ENCODE assay signal across 10 cellular contexts in genomic region chr17:77887110-77887463, GRCh38.
DNase-seq lines count a peak whose midpoint lies in the region; ATAC-seq and TF ChIP-seq lines count a peak whose summit lies in the region.
"Had no signal": no experiment of that assay in that cellular context is flagged by ENCODE, and none has a peak within 500 bp of the region (broad histone marks: within the 10 kb centered on the region; RNA-seq: fewer than 3 reads in every experiment).

No MANE protein-coding gene starts in this region.

- H3K4me1 Mint-ChIP-seq in T-helper 2 cell treated with Interferon-gamma antibody and Interleukin-4, amounts not matched to agents 5 μg/mL and 100 μg/mL, for 36 hours (ENCODE audit: low read depth) = peaks cover 40% of the 10 kb centered on the region
- peaks cover 63% of the 10 kb centered on the region for H3K4me1 Mint-ChIP-seq in activated naive CD8-positive, alpha-beta T cell treated with anti-CD3 and anti-CD28 coated beads, Interleukin-2, amount 50 U/mL, for 24 hours

- no peaks in the 10 kb centered on the region for H3K27me3 ChIP-seq in layer of hippocampus (ENCODE audit: control insufficient read depth, insufficient read depth, low read length)
- peaks cover 0 to 12% (median 0%) of the 10 kb centered on the region in 3 donors for H3K27me3 ChIP-seq in stomach

- no peak for TF ChIP-seq EP300 in stomach (IDR thresholded peaks at IDR 0.05)

- H3K4me3 ChIP-seq in stomach = peak overlapping the region; percentile 49 to 57 (median 56)

- peak overlapping the region; percentile 79 for H3K27ac Mint-ChIP-seq in T-helper 2 cell treated with Interferon-gamma antibody and Interleukin-4, amounts not matched to agents 5 μg/mL and 100 μg/mL, for 36 hours
- peak overlapping the region; percentile 66 for H3K27ac Mint-ChIP-seq in activated naive CD8-positive, alpha-beta T cell treated with anti-CD3 and anti-CD28 coated beads, Interleukin-2, amount 50 U/mL, for 24 hours

- TF ChIP-seq POLR2A in stomach (IDR thresholded peaks at IDR 0.05) = no peak

- intact Hi-C loops in stomach (cut with DNase I; ENCODE audit: low total_unique reads) = no loop called here

- H3K27ac ChIP-seq in layer of hippocampus (ENCODE audit: low read depth, low read length) = peak overlapping the region; percentile 71
- H3K27ac ChIP-seq in stomach = peak overlapping the region in 4 of 5 donors; percentile 74 to 85 (median 80)

- no peaks in the 10 kb centered on the region for H3K36me3 Mint-ChIP-seq in T-helper 2 cell treated with Interferon-gamma antibody and Interleukin-4, amounts not matched to agents 5 μg/mL and 100 μg/mL, for 36 hours (ENCODE audit: low read depth)
- H3K36me3 Mint-ChIP-seq in activated naive CD8-positive, alpha-beta T cell treated with anti-CD3 and anti-CD28 coated beads, Interleukin-2, amount 50 U/mL, for 24 hours (ENCODE audit: low read depth) = no peaks in the 10 kb centered on the region

- H3K4me1 ChIP-seq in stomach = peaks cover 6 to 33% (median 27%) of the 10 kb centered on the region in 4 donors

- peak overlapping the region; percentile 80 for H3K4me3 Mint-ChIP-seq in T-helper 2 cell treated with Interferon-gamma antibody and Interleukin-4, amounts not matched to agents 5 μg/mL and 100 μg/mL, for 36 hours
- peak overlapping the region; percentile 79 for H3K4me3 Mint-ChIP-seq in activated naive CD8-positive, alpha-beta T cell treated with anti-CD3 and anti-CD28 coated beads, Interleukin-2, amount 50 U/mL, for 24 hours

- 60 to 72% (median 68%) methylated on average over 4 of the region's 4 CpGs for WGBS in stomach, 5 donors

- H3K9me3 Mint-ChIP-seq in T-helper 2 cell treated with Interferon-gamma antibody and Interleukin-4, amounts not matched to agents 5 μg/mL and 100 μg/mL, for 36 hours = no peaks in the 10 kb centered on the region
- H3K9me3 Mint-ChIP-seq in activated naive CD8-positive, alpha-beta T cell treated with anti-CD3 and anti-CD28 coated beads, Interleukin-2, amount 50 U/mL, for 24 hours = no peaks in the 10 kb centered on the region

- no peak for TF ChIP-seq CTCF in stomach (IDR thresholded peaks at IDR 0.05)

- H3K36me3 ChIP-seq in stomach = no peaks in the 10 kb centered on the region

- DNase-seq in T-helper 2 cell treated with Interferon-gamma antibody and Interleukin-4, amounts not matched to agents 5 μg/mL and 100 μg/mL, for 36 hours (ENCODE audit: low spot score) = no peak
- DNase-seq in T-helper 2 cell (no peak), stomach (no peak), SIG-M5 treated with dmso at 0.1 percent for 504 hours (lab: John Stamatoyannopoulos, UW; ENCODE audit: unreplicated experiment) (no peak), NCI-H1436 (lab: John Stamatoyannopoulos, UW) (no peak)
- DNase-seq in activated naive CD8-positive, alpha-beta T cell treated with anti-CD3 and anti-CD28 coated beads, Interleukin-2, amount 50 U/mL, for 24 hours = no peak
- DNase-seq in stimulated activated CD4-positive, alpha-beta T cell treated with anti-CD3 and anti-CD28 coated beads, Interleukin-2, amount 100 ng/mL, for 24 hours = no peak
- DNase-seq: 8988T, NCI-H1048 had no signal

- peaks cover 46% of the 10 kb centered on the region for H3K27me3 Mint-ChIP-seq in T-helper 2 cell treated with Interferon-gamma antibody and Interleukin-4, amounts not matched to agents 5 μg/mL and 100 μg/mL, for 36 hours (ENCODE audit: low read depth)
- H3K27me3 Mint-ChIP-seq in activated naive CD8-positive, alpha-beta T cell treated with anti-CD3 and anti-CD28 coated beads, Interleukin-2, amount 50 U/mL, for 24 hours = peaks cover 13% of the 10 kb centered on the region

- no peak for ATAC-seq in activated naive CD8-positive, alpha-beta T cell treated with anti-CD3 and anti-CD28 coated beads, Interleukin-2, amount 50 U/mL, for 24 hours

- no peaks in the 10 kb centered on the region for H3K9me3 ChIP-seq in stomach
